Comparison of ENCODE assay signal across 8 cellular contexts in genomic region chr9:129383415-129384088, GRCh38.
DNase-seq lines count a peak whose midpoint lies in the region; ATAC-seq and TF ChIP-seq lines count a peak whose summit lies in the region.

No MANE protein-coding gene starts in this region.

- peak overlapping the region; percentile 76 to 83 (median 78) for H3K4me3 Mint-ChIP-seq in CD4-positive, alpha-beta memory T cell
- peak overlapping the region; percentile 59 for H3K4me3 Mint-ChIP-seq in activated CD4-positive, alpha-beta T cell treated with anti-CD3 and anti-CD28 coated beads for 36 hours
- H3K4me3 Mint-ChIP-seq in chondrocyte (ENCODE audit: unreplicated experiment): peak overlapping the region; percentile 46

- no peaks in the 10 kb centered on the region for H3K27me3 Mint-ChIP-seq in CD4-positive, alpha-beta memory T cell
- no peaks in the 10 kb centered on the region for H3K27me3 Mint-ChIP-seq in activated CD4-positive, alpha-beta T cell treated with anti-CD3 and anti-CD28 coated beads for 36 hours
- peaks cover 2% of the 10 kb centered on the region for H3K27me3 Mint-ChIP-seq in chondrocyte (ENCODE audit: low read depth)

- peak; percentile 74 to 84 (median 77) for DNase-seq in CD4-positive, alpha-beta memory T cell
- DNase-seq in NCI-H1092 treated with DMSO at 0.1 percent for 48 hours (lab: John Stamatoyannopoulos, UW) (peak; percentile 55), chondrocyte (ENCODE audit: low spot score) (peak; percentile 77), left colon (peak; percentile 79 to 85)
- peak; percentile 83 for DNase-seq in activated CD4-positive, alpha-beta T cell treated with anti-CD3 and anti-CD28 coated beads for 36 hours
- DNase-seq in stimulated activated CD4-positive, alpha-beta T cell treated with anti-CD3 and anti-CD28 coated beads, Interleukin-1b, Interleukin-23, amount 100 ng/mL, for 1 hour (ENCODE audit: low read depth in 2 of 2): peak; percentile 29 to 31

- no peaks in the 10 kb centered on the region for H3K9me3 Mint-ChIP-seq in CD4-positive, alpha-beta memory T cell
- no peaks in the 10 kb centered on the region for H3K9me3 Mint-ChIP-seq in activated CD4-positive, alpha-beta T cell treated with anti-CD3 and anti-CD28 coated beads for 36 hours (ENCODE audit: low read depth)
- H3K9me3 Mint-ChIP-seq in chondrocyte (ENCODE audit: low read depth): no peaks in the 10 kb centered on the region

- peaks cover 11% of the 10 kb centered on the region for H3K4me1 ChIP-seq in CD4-positive, alpha-beta memory T cell (ENCODE audit: insufficient read depth, low read length)

- TF ChIP-seq CTCF in chondrocyte (IDR thresholded peaks at IDR 0.05): peak; percentile 60

- H3K27me3 ChIP-seq in CD4-positive, alpha-beta memory T cell (ENCODE audit: insufficient read depth, low read length): no peaks in the 10 kb centered on the region

- no peaks in the 10 kb centered on the region for H3K36me3 Mint-ChIP-seq in CD4-positive, alpha-beta memory T cell
- no peaks in the 10 kb centered on the region for H3K36me3 Mint-ChIP-seq in activated CD4-positive, alpha-beta T cell treated with anti-CD3 and anti-CD28 coated beads for 36 hours (ENCODE audit: low read depth)
- no peaks in the 10 kb centered on the region for H3K36me3 Mint-ChIP-seq in chondrocyte (ENCODE audit: low read depth)

- POLR2A ChIA-PET in CD4-positive, alpha-beta memory T cell (lab: Charles Lee; ENCODE audit: partially characterized antibody): interaction anchor here (0.6 to 3.6 kb wide), 20 partner anchors 29 to 244 kb away, joined by 3 to 32 read pairs (median 5); partner anchors contain the start of gene IER5L
- POLR2A ChIA-PET in activated CD4-positive, alpha-beta T cell treated with anti-CD3 and anti-CD28 coated beads for 36 hours (lab: Charles Lee): interaction anchor here (0.6 to 1.2 kb wide), 3 partner anchors 106 to 419 kb away, joined by 4 to 5 read pairs (median 4); partner anchors contain the start of gene NTMT1

- H3K27ac Mint-ChIP-seq in CD4-positive, alpha-beta memory T cell: peak overlapping the region; percentile 10 to 95 (median 90)
- H3K27ac Mint-ChIP-seq in activated CD4-positive, alpha-beta T cell treated with anti-CD3 and anti-CD28 coated beads for 36 hours: peak overlapping the region; percentile 58
- H3K27ac Mint-ChIP-seq in chondrocyte (ENCODE audit: unreplicated experiment): peak overlapping the region; percentile 57

- peak overlapping the region; percentile 42 for H3K27ac ChIP-seq in CD4-positive, alpha-beta memory T cell (ENCODE audit: low read depth, low read length)

- H3K4me1 Mint-ChIP-seq in CD4-positive, alpha-beta memory T cell: peaks cover 0 to 13% (median 4%) of the 10 kb centered on the region in 4 donors
- peaks cover 8% of the 10 kb centered on the region for H3K4me1 Mint-ChIP-seq in activated CD4-positive, alpha-beta T cell treated with anti-CD3 and anti-CD28 coated beads for 36 hours
- H3K4me1 Mint-ChIP-seq in chondrocyte (ENCODE audit: low read depth): no peaks in the 10 kb centered on the region

- H3K9me3 ChIP-seq in CD4-positive, alpha-beta memory T cell (ENCODE audit: control insufficient read depth in 1 of 2, low read length in 2 of 2): no peaks in the 10 kb centered on the region

- CTCF ChIA-PET in CD4-positive, alpha-beta memory T cell (lab: Charles Lee; ENCODE audit: partially characterized antibody): interaction anchor here (0.7 to 1.7 kb wide), 10 partner anchors 37 to 241 kb away, joined by 3 to 6 read pairs (median 4); partner anchors contain the start of gene IER5L
- CTCF ChIA-PET in activated CD4-positive, alpha-beta T cell treated with anti-CD3 and anti-CD28 coated beads for 36 hours (lab: Charles Lee): interaction anchor here (0.6 to 1.5 kb wide), 6 partner anchors 13 to 539 kb away, joined by 3 to 4 read pairs (median 3); no protein-coding TSS in a partner anchor

- ATAC-seq in GM21447 (IDR thresholded peaks at IDR 0.05; ENCODE audit: unreplicated experiment): peak; percentile 82
- ATAC-seq in activated CD4-positive, alpha-beta T cell treated with anti-CD3 and anti-CD28 coated beads for 36 hours: peak; percentile 96
- peak; percentile 86 for ATAC-seq in left colon
- no peak for ATAC-seq in HG02870 (IDR thresholded peaks at IDR 0.05; ENCODE audit: unreplicated experiment)

- peak overlapping the region in 1 of 2 donors; percentile 56 for H3K4me3 ChIP-seq in CD4-positive, alpha-beta memory T cell (ENCODE audit: low read length in 2 of 2)

- no peaks in the 10 kb centered on the region for H3K36me3 ChIP-seq in CD4-positive, alpha-beta memory T cell (ENCODE audit: insufficient read depth, low read length)

- intact Hi-C loops in CD4-positive, alpha-beta memory T cell (cut with micrococcal nuclease): loop anchor here (1.0 to 10.0 kb wide), 4 partner anchors 30 to 209 kb away; partner anchors contain the start of gene IER5L
- intact Hi-C loops in activated CD4-positive, alpha-beta T cell treated with anti-CD3 and anti-CD28 coated beads for 36 hours (cut with DNase I, micrococcal nuclease): loop anchor here in 1 of 2 experiments (1.0 to 2.0 kb wide), 3 partner anchors 30 to 227 kb away; no protein-coding TSS in a partner anchor
- intact Hi-C loops in left colon (cut with DNase I, micrococcal nuclease): no loop called here

Comparison
In these comparisons a context has a peak if more than half of its experiments do, and no peak if none do; other contexts are left out.
1. DNase-seq: peak in every context shown above with its lines; median percentile 83 in activated CD4-positive, alpha-beta T cell treated with anti-CD3 and anti-CD28 coated beads for 36 hours; 82 in left colon; 77 in CD4-positive, alpha-beta memory T cell; 77 in chondrocyte; 55 in NCI-H1092 treated with DMSO at 0.1 percent for 48 hours; 30 in stimulated activated CD4-positive, alpha-beta T cell treated with anti-CD3 and anti-CD28 coated beads, Interleukin-1b, Interleukin-23, amount 100 ng/mL, for 1 hour.